In the genomic region with DNA sequence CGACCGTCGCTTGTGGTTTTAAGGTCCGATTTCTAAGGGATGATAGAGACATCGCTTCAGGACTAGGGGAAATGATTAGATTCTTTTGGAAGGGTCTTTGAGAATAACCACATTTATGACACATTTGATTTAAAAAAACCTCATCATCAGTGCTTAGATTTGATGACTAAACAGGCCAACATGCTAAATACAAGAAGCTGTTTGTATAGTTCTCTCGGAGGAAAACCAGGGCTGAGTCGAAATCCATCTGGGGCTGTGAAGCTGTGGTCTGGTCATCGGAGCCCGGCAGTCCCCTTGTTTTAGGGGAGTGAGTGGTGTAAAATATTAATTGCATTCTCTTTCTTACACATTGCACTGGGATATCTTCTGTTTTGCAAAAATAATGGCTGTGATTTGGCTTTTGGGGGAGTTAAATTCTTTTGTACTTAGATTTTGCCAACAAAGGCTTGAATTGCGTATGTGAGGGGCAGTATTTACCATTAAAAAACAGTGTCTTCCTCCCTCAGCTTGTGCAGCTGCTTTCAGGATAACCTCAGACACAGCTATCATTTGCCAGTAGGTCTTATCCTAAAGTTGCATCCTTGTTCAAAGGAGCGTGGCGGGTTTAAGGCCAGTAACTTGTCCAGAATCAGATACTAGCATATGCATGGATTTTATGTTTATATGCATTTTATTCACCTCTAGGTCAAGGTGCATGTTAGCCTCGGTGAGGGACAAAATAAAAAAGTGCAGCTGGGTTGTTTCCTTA, we compare ENCODE assay signal across 8 cellular contexts. TPM values are rescaled to one million over a fixed set of nuclear protein-coding genes. Genes with fewer than 3 reads are reported as not detected.
A peak's percentile ranks its signal among the peaks of the same experiment; 100 is the strongest.
DNase-seq lines count a peak whose midpoint lies in the region; ATAC-seq and TF ChIP-seq lines count a peak whose summit lies in the region.

No MANE protein-coding gene starts in this region.

- no peaks in the 10 kb centered on the region for H3K27me3 Mint-ChIP-seq in memory B cell

- H3K4me3 ChIP-seq in Karpas-422 (ENCODE audit: low read length) (peak overlapping the region; percentile 84), brain microvascular endothelial cell (ENCODE audit: low read depth, low read length) (peak overlapping the region; percentile 58), uterus (peak overlapping the region; percentile 25 to 46)

- H3K27ac Mint-ChIP-seq in memory B cell, result peak overlapping the region; percentile 90

- H4K20me1 ChIP-seq in Karpas-422 (ENCODE audit: insufficient read depth, low read depth, low read length), result peaks cover 22% of the 10 kb centered on the region; the same call in 1 of the 2 replicates

- peak; percentile 10 for ATAC-seq in memory B cell (ENCODE audit: low read depth)
- no peak for ATAC-seq in HG02938 (IDR thresholded peaks at IDR 0.05; ENCODE audit: unreplicated experiment)

- peaks cover 1% of the 10 kb centered on the region for H3K9me3 Mint-ChIP-seq in memory B cell

- TF ChIP-seq POLR2A in uterus (IDR thresholded peaks at IDR 0.05), result no peak

- no peaks in the 10 kb centered on the region for H3K9me2 ChIP-seq in Karpas-422 (replicated peaks; ENCODE audit: insufficient read depth, low read length)

- no peaks in the 10 kb centered on the region for H3K9me3 ChIP-seq in Karpas-422 (ENCODE audit: low read length)
- no peaks in the 10 kb centered on the region for H3K9me3 ChIP-seq in uterus

- in situ Hi-C loops in brain microvascular endothelial cell (cut with HindIII; ENCODE audit: low pct_ligation_motif_present, low sequenced_read_pairs), result no loop called here

- H2AFZ ChIP-seq in Karpas-422 (ENCODE audit: low read length), result no peak overlapping the region

- no peaks in the 10 kb centered on the region for H3K36me3 Mint-ChIP-seq in memory B cell

- DNase-seq in NCI-H1105 treated with DMSO at 0.1 percent for 48 hours (lab: John Stamatoyannopoulos, UW) (peak; percentile 52), NCI-H1105 (lab: John Stamatoyannopoulos, UW) (no peak), Karpas-422 (peak; percentile 63), brain microvascular endothelial cell (no peak), memory B cell (ENCODE audit: low spot score in 2 of 2) (no peak), uterus (no peak), NCI-H226 (no peak)

- H3K27ac ChIP-seq in Karpas-422 (ENCODE audit: low read length), result peak overlapping the region; percentile 94
- peak overlapping the region; percentile 43 for H3K27ac ChIP-seq in brain microvascular endothelial cell
- peak overlapping the region; percentile 56 to 61 for H3K27ac ChIP-seq in uterus

- peak overlapping the region; percentile 87 for H3K9ac ChIP-seq in Karpas-422 (ENCODE audit: low read length)

- no peaks in the 10 kb centered on the region for H3K27me3 ChIP-seq in Karpas-422 (ENCODE audit: low read length)
- no peaks in the 10 kb centered on the region for H3K27me3 ChIP-seq in brain microvascular endothelial cell (replicated peaks)
- no peaks in the 10 kb centered on the region for H3K27me3 ChIP-seq in uterus

- intact Hi-C loops in uterus (cut with DNase I; ENCODE audit: low total_unique reads), result no loop called here

- H3K36me3 ChIP-seq in Karpas-422 (ENCODE audit: insufficient read depth, low read length) (peaks cover 11% of the 10 kb centered on the region; the same call in 1 of the 2 replicates), brain microvascular endothelial cell (replicated peaks) (no peaks in the 10 kb centered on the region), uterus (no peaks in the 10 kb centered on the region)

- H3K4me1 ChIP-seq in Karpas-422 (ENCODE audit: low read length) (peaks cover 82% of the 10 kb centered on the region), uterus (no peaks in the 10 kb centered on the region)

- H3K4me3 Mint-ChIP-seq in memory B cell, result peak overlapping the region; percentile 85

- peaks cover 55% of the 10 kb centered on the region for H3K79me2 ChIP-seq in Karpas-422 (ENCODE audit: low read length)

- TF ChIP-seq CTCF in brain microvascular endothelial cell (IDR thresholded peaks at IDR 0.05; ENCODE audit: low read depth, low read length, missing control alignments) (no peak), uterus (IDR thresholded peaks at IDR 0.05) (no peak)

- peak overlapping the region; percentile 80 for H3K4me2 ChIP-seq in Karpas-422 (ENCODE audit: low read depth, low read length, poor library complexity, severe bottlenecking)

- H3K4me1 Mint-ChIP-seq in memory B cell, result peaks cover 38% of the 10 kb centered on the region

RNA-seq across cellular contexts. Expression of a gene that starts 0.6 kb away (rescaled TPM):
- 212 and 351 TPM in 2 replicates for total RNA-seq in Karpas-422 (2014; rRNA removed; shearing (Covaris generic); ENCODE audit: low replicate concordance)
- 10 to 100 TPM in 2 of 4 donors, 1 to 10 TPM in 1, under 1 TPM in 1; 0.77 to 62.1 (median 10.3) TPM for total RNA-seq in uterus

Comparison
In these comparisons a context has a peak if more than half of its experiments do, and no peak if none do; other contexts are left out.
1. DNase-seq: peak in NCI-H1105 treated with DMSO at 0.1 percent for 48 hours (single experiment) and Karpas-422 (single experiment); none in NCI-H1105 (single experiment), brain microvascular endothelial cell (single experiment), memory B cell (0 of 2), uterus (0 of 2) and NCI-H226 (single experiment).
2. H3K27ac ChIP-seq: peak in every context shown above with its lines; median percentile 94 in Karpas-422; 58 in uterus; 43 in brain microvascular endothelial cell.
3. Peak in every context shown above with its lines, with median percentiles within 50 percentile points of each other: H3K4me3 ChIP-seq.